Comparison of ENCODE assay signal across 20 cellular contexts in the genomic region with DNA sequence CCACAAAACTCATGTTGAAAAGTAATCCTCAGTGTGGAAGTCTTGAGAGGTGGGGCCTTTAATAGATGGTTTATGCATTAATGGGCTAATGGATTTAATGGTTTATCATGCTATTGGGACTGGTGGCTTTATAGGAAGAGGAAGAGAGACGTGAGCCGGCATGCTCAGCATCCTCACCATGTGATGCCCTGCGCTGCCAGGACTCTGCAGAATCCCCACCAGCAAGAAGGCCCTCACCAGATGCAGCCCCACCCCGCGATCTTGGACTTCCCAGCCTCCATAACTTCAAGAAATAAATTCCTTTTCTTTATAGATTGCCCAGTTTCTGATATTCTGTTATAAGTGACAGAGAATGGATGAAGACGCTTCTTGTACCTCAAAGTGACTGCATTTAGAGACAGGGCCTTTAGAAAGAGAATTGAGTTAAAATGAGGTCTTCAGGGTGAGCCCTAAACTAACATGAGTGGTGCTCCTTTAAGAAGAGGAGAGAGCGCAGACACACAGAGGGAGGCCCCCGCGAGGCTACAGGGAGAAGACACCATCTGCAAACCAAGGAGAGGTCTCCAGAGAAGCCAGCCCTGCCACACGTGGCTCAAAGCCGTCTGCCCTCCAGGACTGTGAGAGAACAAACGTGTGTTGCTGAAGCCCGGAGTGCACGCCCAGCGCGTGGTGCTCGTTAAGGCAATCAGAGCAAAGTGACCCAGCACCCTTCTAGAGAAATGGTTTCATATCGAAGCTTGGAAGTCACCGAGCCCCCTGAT. TPM values are rescaled to one million over a fixed set of nuclear protein-coding genes. Genes with fewer than 3 reads are reported as not detected.
A peak's percentile ranks its signal among the peaks of the same experiment; 100 is the strongest.
DNase-seq lines count a peak whose midpoint lies in the region; ATAC-seq, FAIRE-seq and TF ChIP-seq lines count a peak whose summit lies in the region.
"Had no signal": no experiment of that assay in that cellular context is flagged by ENCODE, and none has a peak within 500 bp of the region (broad histone marks: within the 10 kb centered on the region; RNA-seq: fewer than 3 reads in every experiment).

No MANE protein-coding gene starts in this region.

- H3K27me3 ChIP-seq in HepG2 (ENCODE audit: control insufficient read depth in 1 of 2, insufficient read depth in 2 of 2, low read length in 2 of 2) = peaks cover 11 to 74% of the 10 kb centered on the region in 2 experiments; a peak in 4 of 5 replicates
- H3K27me3 ChIP-seq in right lobe of liver = no peaks in the 10 kb centered on the region
- H3K27me3 ChIP-seq: brain microvascular endothelial cell had no signal

- peak; percentile 23; the same call in 2 of the 3 replicates for ATAC-seq in HepG2
- ATAC-seq in right lobe of liver = no peak
- ATAC-seq in activated CD8-positive, alpha-beta T cell treated with anti-CD3 and anti-CD28 coated beads, Interleukin-2, amount 10 ng/mL, durations not matched to agents 7 days and 5 days = no peak
- ATAC-seq in stimulated activated naive B cell treated with anti-CD40 and anti-IgM and Interleukin-4, amounts not matched to agents 10 μg/mL and 1 μg/mL and 100 μg/mL, for 72 hours (replicated peaks) = no peak
- no peak for ATAC-seq in mucosa of descending colon
- ATAC-seq: left colon had no signal

- POLR2A ChIA-PET in HepG2 (lab: Yijun Ruan, JAX) = no interaction called here
- POLR2A ChIA-PET in activated CD8-positive, alpha-beta T cell treated with anti-CD3 and anti-CD28 coated beads, Interleukin-2, amount 10 ng/mL, durations not matched to agents 7 days and 5 days (lab: Charles Lee) = no interaction called here

- TF ChIP-seq CTCF in HepG2 (CRISPR knock-in tag; IDR thresholded peaks at IDR 0.05) (no peak), right lobe of liver (IDR thresholded peaks at IDR 0.05) (no peak), coronary artery (IDR thresholded peaks at IDR 0.05) (no peak), kidney (IDR thresholded peaks at IDR 0.05; ENCODE audit: borderline replicate concordance, extremely low read depth, insufficient read depth) (no peak), mucosa of descending colon (IDR thresholded peaks at IDR 0.05) (no peak)

- H3K4me3 ChIP-seq in HepG2 (replicated peaks in 1 of 3; ENCODE audit: insufficient read depth in 1 of 3, low read depth in 2 of 3, low read length in 3 of 3) (no peak overlapping the region), right lobe of liver (no peak overlapping the region), coronary artery (no peak overlapping the region), kidney (ENCODE audit: low read length in 2 of 2) (no peak overlapping the region), mucosa of descending colon (no peak overlapping the region)
- H3K4me3 ChIP-seq: GM12878 had no signal

- H3K4me1 ChIP-seq in HepG2 (ENCODE audit: insufficient read depth, low read length) (no peaks in the 10 kb centered on the region), right lobe of liver (no peaks in the 10 kb centered on the region), kidney (ENCODE audit: control insufficient read depth in 1 of 2, insufficient read depth in 1 of 2, low read depth in 1 of 2, low read length in 2 of 2) (no peaks in the 10 kb centered on the region), mucosa of descending colon (ENCODE audit: low read depth) (no peaks in the 10 kb centered on the region)

- H3K27ac ChIP-seq in HepG2 (ENCODE audit: extremely low read length, insufficient read depth, low read length) (no peak overlapping the region), right lobe of liver (no peak overlapping the region), coronary artery (no peak overlapping the region), kidney (ENCODE audit: low read depth in 2 of 2, low read length in 2 of 2) (no peak overlapping the region)
- H3K27ac ChIP-seq: brain microvascular endothelial cell, VCaP had no signal

- intact Hi-C loops in HepG2 (cut with micrococcal nuclease; ENCODE audit: unreplicated experiment) = no loop called here
- intact Hi-C loops in right lobe of liver (cut with DNase I) = no loop called here
- intact Hi-C loops in kidney (cut with DNase I) = no loop called here
- intact Hi-C loops in mucosa of descending colon (cut with DNase I, micrococcal nuclease) = no loop called here

- H3K4me1 Mint-ChIP-seq in activated CD8-positive, alpha-beta T cell treated with anti-CD3 and anti-CD28 coated beads, Interleukin-2, amount 10 ng/mL, durations not matched to agents 7 days and 5 days (ENCODE audit: low read depth) = peaks cover 55% of the 10 kb centered on the region
- H3K4me1 Mint-ChIP-seq in stimulated activated naive B cell treated with anti-CD40 and anti-IgM and Interleukin-4, amounts not matched to agents 10 μg/mL and 1 μg/mL and 100 μg/mL, for 72 hours = peaks cover 23 to 29% of the 10 kb centered on the region in 2 donors

- H3K36me3 ChIP-seq in HepG2 (replicated peaks in 1 of 2; ENCODE audit: control insufficient read depth in 1 of 2, insufficient read depth in 2 of 2, low read length in 2 of 2) (no peaks in the 10 kb centered on the region), right lobe of liver (no peaks in the 10 kb centered on the region), kidney (ENCODE audit: control insufficient read depth in 1 of 2, insufficient read depth in 2 of 2, low read length in 2 of 2) (no peaks in the 10 kb centered on the region), mucosa of descending colon (ENCODE audit: low read depth) (no peaks in the 10 kb centered on the region)
- H3K36me3 ChIP-seq: brain microvascular endothelial cell had no signal

- no TSS peak for BruUV-seq in HepG2 (replicated peaks; lab: Mats Ljungman, UMichigan)

- no peaks in the 10 kb centered on the region for H3K36me3 Mint-ChIP-seq in activated CD8-positive, alpha-beta T cell treated with anti-CD3 and anti-CD28 coated beads, Interleukin-2, amount 10 ng/mL, durations not matched to agents 7 days and 5 days (ENCODE audit: low read depth)
- peaks cover 0 to 8% of the 10 kb centered on the region in 2 donors for H3K36me3 Mint-ChIP-seq in stimulated activated naive B cell treated with anti-CD40 and anti-IgM and Interleukin-4, amounts not matched to agents 10 μg/mL and 1 μg/mL and 100 μg/mL, for 72 hours

- H3K9me3 ChIP-seq in HepG2 (ENCODE audit: low read length) = no peaks in the 10 kb centered on the region
- no peaks in the 10 kb centered on the region for H3K9me3 ChIP-seq in right lobe of liver
- H3K9me3 ChIP-seq in kidney (ENCODE audit: control insufficient read depth in 1 of 2, low read length in 2 of 2) = no peaks in the 10 kb centered on the region
- no peaks in the 10 kb centered on the region for H3K9me3 ChIP-seq in mucosa of descending colon

- CTCF ChIA-PET in HepG2 (lab: Yijun Ruan, JAX; ENCODE audit: low intra/inter-chr PET ratio, low total read pairs) = no interaction called here
- CTCF ChIA-PET in activated CD8-positive, alpha-beta T cell treated with anti-CD3 and anti-CD28 coated beads, Interleukin-2, amount 10 ng/mL, durations not matched to agents 7 days and 5 days (lab: Charles Lee) = no interaction called here

- H3K9ac ChIP-seq in HepG2 (ENCODE audit: insufficient read depth, low read depth, low read length) (no peak overlapping the region), kidney (ENCODE audit: low read length in 2 of 2) (no peak overlapping the region)

- TF ChIP-seq RAD21 in HepG2 (CRISPR knock-in tag; IDR thresholded peaks at IDR 0.05) = no peak

- H3K4me3 Mint-ChIP-seq in activated CD8-positive, alpha-beta T cell treated with anti-CD3 and anti-CD28 coated beads, Interleukin-2, amount 10 ng/mL, durations not matched to agents 7 days and 5 days = peak overlapping the region; percentile 25
- no peak overlapping the region for H3K4me3 Mint-ChIP-seq in stimulated activated naive B cell treated with anti-CD40 and anti-IgM and Interleukin-4, amounts not matched to agents 10 μg/mL and 1 μg/mL and 100 μg/mL, for 72 hours

- no peaks in the 10 kb centered on the region for H3K79me2 ChIP-seq in HepG2 (ENCODE audit: insufficient read depth, low read length)

- no peak for TF ChIP-seq POLR2A in HepG2 (IDR thresholded peaks at IDR 0.05; ENCODE audit: insufficient read depth in 1 of 2, low read depth in 2 of 2, low read length in 2 of 2)
- no peak for TF ChIP-seq POLR2A in right lobe of liver (IDR thresholded peaks at IDR 0.05)

- no peak for TF ChIP-seq EP300 in HepG2 (IDR thresholded peaks at IDR 0.05; ENCODE audit: low read depth in 2 of 2, low read length in 2 of 2)
- TF ChIP-seq EP300 in HepG2 (CRISPR knock-in tag; IDR thresholded peaks at IDR 0.05; ENCODE audit: borderline replicate concordance) = no peak

- in situ Hi-C loops in HepG2 (cut with HindIII; ENCODE audit: extremely low pct_ligation_motif_present, low pct_unique_long_range_greater_than_20kb) = no loop called here

- FAIRE-seq in HepG2 (lab: Jason Lieb, UNC) (no peak), kidney (lab: Jason Lieb, UNC) (no peak)
- FAIRE-seq: GM12878 had no signal

- H3K4me2 ChIP-seq in HepG2 (ENCODE audit: low read depth, low read length) = no peak overlapping the region

- H4K20me1 ChIP-seq in HepG2 (ENCODE audit: insufficient read depth, low read length) = no peaks in the 10 kb centered on the region; the same call in 1 of the 2 replicates

- H2AFZ ChIP-seq in HepG2 (ENCODE audit: low read length) = no peak overlapping the region

- 20% methylated on average over 16 of the region's 19 CpGs for WGBS in HepG2 (ENCODE audit: low lambda C conversion rate)
- 74% methylated on average over 16 of the region's 19 CpGs for WGBS in right lobe of liver (ENCODE audit: insufficient coverage, low coverage, low lambda C conversion rate, missing lambda C conversion rate)

- no peak for DNase-seq in HepG2 (ENCODE audit: low spot score)
- no peak for DNase-seq in right lobe of liver
- no peak for DNase-seq in activated CD8-positive, alpha-beta T cell treated with anti-CD3 and anti-CD28 coated beads, Interleukin-2, amount 10 ng/mL, durations not matched to agents 7 days and 5 days
- peak; percentile 56 for DNase-seq in coronary artery (ENCODE audit: low spot score)
- no peak for DNase-seq in stimulated activated naive B cell treated with anti-CD40 and anti-IgM and Interleukin-4, amounts not matched to agents 10 μg/mL and 1 μg/mL and 100 μg/mL, for 72 hours
- no peak for DNase-seq in GM19238 (ENCODE audit: insufficient read length, low spot score)
- DNase-seq in kidney = no peak
- no peak for DNase-seq in mucosa of descending colon
- DNase-seq: brain microvascular endothelial cell, cortex of kidney, DMS79, glutamatergic neuron, GOT3, KBM-7, left colon, NCI-H1694, NCI-H748 treated with DMSO at 0.1 percent for 48 hours, SHP77 treated with DMSO at 0.1 percent for 48 hours had no signal

- H3K27me3 Mint-ChIP-seq in activated CD8-positive, alpha-beta T cell treated with anti-CD3 and anti-CD28 coated beads, Interleukin-2, amount 10 ng/mL, durations not matched to agents 7 days and 5 days (ENCODE audit: low read depth) = no peaks in the 10 kb centered on the region
- H3K27me3 Mint-ChIP-seq in stimulated activated naive B cell treated with anti-CD40 and anti-IgM and Interleukin-4, amounts not matched to agents 10 μg/mL and 1 μg/mL and 100 μg/mL, for 72 hours = no peaks in the 10 kb centered on the region

- peak overlapping the region; percentile 93 for H3K27ac Mint-ChIP-seq in activated CD8-positive, alpha-beta T cell treated with anti-CD3 and anti-CD28 coated beads, Interleukin-2, amount 10 ng/mL, durations not matched to agents 7 days and 5 days
- peak overlapping the region; percentile 25 for H3K27ac Mint-ChIP-seq in stimulated activated naive B cell treated with anti-CD40 and anti-IgM and Interleukin-4, amounts not matched to agents 10 μg/mL and 1 μg/mL and 100 μg/mL, for 72 hours

- no peaks in the 10 kb centered on the region for H3K9me3 Mint-ChIP-seq in activated CD8-positive, alpha-beta T cell treated with anti-CD3 and anti-CD28 coated beads, Interleukin-2, amount 10 ng/mL, durations not matched to agents 7 days and 5 days (ENCODE audit: insufficient read depth)
- peaks cover 0 to 1% of the 10 kb centered on the region in 2 donors for H3K9me3 Mint-ChIP-seq in stimulated activated naive B cell treated with anti-CD40 and anti-IgM and Interleukin-4, amounts not matched to agents 10 μg/mL and 1 μg/mL and 100 μg/mL, for 72 hours

RNA-seq across cellular contexts. Expression of a gene that starts 56.9 kb away (rescaled TPM):
- 0.07 and 0.09 TPM in 2 replicates for total RNA-seq in HepG2 (2016; rRNA removed; fragmentation: Illumina TruSeq; extraction: Trizol)
- total RNA-seq in HepG2 (2016; cell fraction: cytosol; rRNA removed; fragmentation: Illumina TruSeq; extraction: Trizol; ENCODE audit: low read depth) = not detected in 2 replicates
- total RNA-seq in HepG2 (2016; cell fraction: insoluble cytoplasmic fraction; rRNA removed; fragmentation: Illumina TruSeq; extraction: Trizol) = 0.06 and 0.13 TPM in 2 replicates
- 0.19 and 0.21 TPM in 2 replicates for total RNA-seq in HepG2 (2016; cell fraction: membrane; rRNA removed; fragmentation: Illumina TruSeq; extraction: Trizol)
- 0.09 TPM in 1 of 2 replicates, not detected in the other for total RNA-seq in HepG2 (2016; cell fraction: nucleus; rRNA removed; fragmentation: Illumina TruSeq; extraction: Trizol)
- 0.07 TPM in 2 replicates for polyA plus RNA-seq in HepG2 (2011; rRNA removed)
- polyA plus RNA-seq in HepG2 (2011; cell fraction: cytosol; rRNA removed) = 0.04 and 0.24 TPM in 2 replicates
- 0.16 and 0.51 TPM in 2 replicates for polyA plus RNA-seq in HepG2 (2011; cell fraction: nucleus; rRNA removed)
- polyA plus RNA-seq in HepG2 (2012) = 0.04 and 0.11 TPM in 2 replicates
- not detected in 2 replicates for polyA plus RNA-seq in HepG2 (2016; cell fraction: cytosol; fragmentation: Illumina TruSeq; extraction: Trizol; ENCODE audit: low read depth)
- polyA plus RNA-seq in HepG2 (2016; cell fraction: insoluble cytoplasmic fraction; fragmentation: Illumina TruSeq; extraction: Trizol; ENCODE audit: low read depth) = 0.09 and 0.10 TPM in 2 replicates
- polyA plus RNA-seq in HepG2 (2016; cell fraction: membrane; fragmentation: Illumina TruSeq; extraction: Trizol; ENCODE audit: low read depth) = 0.03 and 0.05 TPM in 2 replicates
- polyA plus RNA-seq in HepG2 (2016; cell fraction: nucleus; fragmentation: Illumina TruSeq; extraction: Trizol; ENCODE audit: insufficient read depth, low read depth) = 0.11 and 0.30 TPM in 2 replicates
- 0.72 TPM in 1 of 2 replicates, not detected in the other for polyA minus RNA-seq in HepG2 (2011; rRNA and poly(A)+ RNA removed; ENCODE audit: low replicate concordance)
- not detected in 2 replicates for polyA minus RNA-seq in HepG2 (2011; cell fraction: cytosol; rRNA and poly(A)+ RNA removed)
- 0.12 and 0.13 TPM in 2 replicates for polyA minus RNA-seq in HepG2 (2011; cell fraction: nucleus; rRNA and poly(A)+ RNA removed)
- total RNA-seq in right lobe of liver = 1 to 10 TPM in 4 of 6 experiments, under 1 TPM in 2; 0.24 to 5.0 (median 1.6) TPM
- total RNA-seq in activated CD8-positive, alpha-beta T cell treated with anti-CD3 and anti-CD28 coated beads, Interleukin-2, amount 10 ng/mL, durations not matched to agents 7 days and 5 days = 10 to 100 TPM; 91.2 to 95.2 TPM
- total RNA-seq in kidney = 23.7 TPM
- polyA plus RNA-seq in kidney (ENCODE audit: insufficient read depth, low read depth, low replicate concordance) = not detected
- 10 to 100 TPM in 1 of 3 donors, 1 to 10 TPM in 2; 2.8 to 10.5 (median 4.5) TPM for total RNA-seq in mucosa of descending colon
